21 cellular contexts compared by ENCODE assay signal in genomic region chr16:49658066-49658465, GRCh38.
"Had no signal": no experiment of that assay in that cellular context is flagged by ENCODE, and none has a peak within 500 bp of the region (broad histone marks: within the 10 kb centered on the region; RNA-seq: fewer than 3 reads in every experiment).

No MANE protein-coding gene starts in this region.

- H3K27ac ChIP-seq: dorsolateral prefrontal cortex, psoas muscle, skin epidermis, thoracic aorta, tibial nerve, upper lobe of left lung had no signal

- H3K27me3 Mint-ChIP-seq: stimulated activated naive B cell treated with anti-CD40 and anti-IgM and Interleukin-4, amounts not matched to agents 10 μg/mL and 1 μg/mL and 100 μg/mL, for 72 hours had no signal

- H3K4me3 Mint-ChIP-seq: immature natural killer cell; mesothelial cell of epicardium; naive thymus-derived CD4-positive, alpha-beta T cell; stimulated activated naive B cell treated with anti-CD40 and anti-IgM and Interleukin-4, amounts not matched to agents 10 μg/mL and 1 μg/mL and 100 μg/mL, for 72 hours; stimulated activated naive CD8-positive, alpha-beta T cell treated with anti-CD3 and anti-CD28 coated beads, Interleukin-15, Interleukin-2, amounts not matched to agents 100 ng/mL and 50 ng/mL, for 24 hours had no signal

- H3K4me1 Mint-ChIP-seq: immature natural killer cell; naive thymus-derived CD4-positive, alpha-beta T cell; stimulated activated naive B cell treated with anti-CD40 and anti-IgM and Interleukin-4, amounts not matched to agents 10 μg/mL and 1 μg/mL and 100 μg/mL, for 72 hours had no signal

- FAIRE-seq: colon, frontal cortex, urothelium cell line had no signal

- H3K9me3 Mint-ChIP-seq: immature natural killer cell; mesothelial cell of epicardium; stimulated activated naive B cell treated with anti-CD40 and anti-IgM and Interleukin-4, amounts not matched to agents 10 μg/mL and 1 μg/mL and 100 μg/mL, for 72 hours; stimulated activated naive CD8-positive, alpha-beta T cell treated with anti-CD3 and anti-CD28 coated beads, Interleukin-15, Interleukin-2, amounts not matched to agents 100 ng/mL and 50 ng/mL, for 24 hours had no signal

- H3K36me3 ChIP-seq: thoracic aorta, tibial nerve, upper lobe of left lung had no signal

- ATAC-seq: left lobe of liver; naive thymus-derived CD4-positive, alpha-beta T cell; psoas muscle; right cardiac atrium; stimulated activated naive B cell treated with anti-CD40 and anti-IgM and Interleukin-4, amounts not matched to agents 10 μg/mL and 1 μg/mL and 100 μg/mL, for 72 hours had no signal

- H3K27me3 ChIP-seq: tibial nerve, upper lobe of left lung had no signal

- DNase-seq: dorsolateral prefrontal cortex; effector CD4-positive, alpha-beta T cell; hypothalamus; immature natural killer cell; mesenchymal stem cell; naive thymus-derived CD4-positive, alpha-beta T cell; stimulated activated CD4-positive, alpha-beta T cell treated with anti-CD3 and anti-CD28 coated beads, Interleukin-15, amount 100 ng/mL, for 24 hours; stimulated activated CD4-positive, alpha-beta T cell treated with anti-CD3 and anti-CD28 coated beads, Interleukin-2, amount 100 ng/mL, for 48 hours; stimulated activated naive B cell treated with anti-CD40 and anti-IgM and Interleukin-4, amounts not matched to agents 10 μg/mL and 1 μg/mL and 100 μg/mL, for 72 hours had no signal

- H3K27ac Mint-ChIP-seq: immature natural killer cell; mesothelial cell of epicardium; naive thymus-derived CD4-positive, alpha-beta T cell; stimulated activated naive B cell treated with anti-CD40 and anti-IgM and Interleukin-4, amounts not matched to agents 10 μg/mL and 1 μg/mL and 100 μg/mL, for 72 hours; stimulated activated naive CD8-positive, alpha-beta T cell treated with anti-CD3 and anti-CD28 coated beads, Interleukin-15, Interleukin-2, amounts not matched to agents 100 ng/mL and 50 ng/mL, for 24 hours had no signal

- H3K4me3 ChIP-seq: dorsolateral prefrontal cortex, psoas muscle, skin epidermis, thoracic aorta, tibial nerve, upper lobe of left lung had no signal

- H3K36me3 Mint-ChIP-seq: immature natural killer cell; mesothelial cell of epicardium; naive thymus-derived CD4-positive, alpha-beta T cell; stimulated activated naive B cell treated with anti-CD40 and anti-IgM and Interleukin-4, amounts not matched to agents 10 μg/mL and 1 μg/mL and 100 μg/mL, for 72 hours had no signal

- H3K9me3 ChIP-seq: psoas muscle, thoracic aorta, tibial nerve, upper lobe of left lung had no signal
